ENCODE assay signal across 1 cellular context in the genomic region with DNA sequence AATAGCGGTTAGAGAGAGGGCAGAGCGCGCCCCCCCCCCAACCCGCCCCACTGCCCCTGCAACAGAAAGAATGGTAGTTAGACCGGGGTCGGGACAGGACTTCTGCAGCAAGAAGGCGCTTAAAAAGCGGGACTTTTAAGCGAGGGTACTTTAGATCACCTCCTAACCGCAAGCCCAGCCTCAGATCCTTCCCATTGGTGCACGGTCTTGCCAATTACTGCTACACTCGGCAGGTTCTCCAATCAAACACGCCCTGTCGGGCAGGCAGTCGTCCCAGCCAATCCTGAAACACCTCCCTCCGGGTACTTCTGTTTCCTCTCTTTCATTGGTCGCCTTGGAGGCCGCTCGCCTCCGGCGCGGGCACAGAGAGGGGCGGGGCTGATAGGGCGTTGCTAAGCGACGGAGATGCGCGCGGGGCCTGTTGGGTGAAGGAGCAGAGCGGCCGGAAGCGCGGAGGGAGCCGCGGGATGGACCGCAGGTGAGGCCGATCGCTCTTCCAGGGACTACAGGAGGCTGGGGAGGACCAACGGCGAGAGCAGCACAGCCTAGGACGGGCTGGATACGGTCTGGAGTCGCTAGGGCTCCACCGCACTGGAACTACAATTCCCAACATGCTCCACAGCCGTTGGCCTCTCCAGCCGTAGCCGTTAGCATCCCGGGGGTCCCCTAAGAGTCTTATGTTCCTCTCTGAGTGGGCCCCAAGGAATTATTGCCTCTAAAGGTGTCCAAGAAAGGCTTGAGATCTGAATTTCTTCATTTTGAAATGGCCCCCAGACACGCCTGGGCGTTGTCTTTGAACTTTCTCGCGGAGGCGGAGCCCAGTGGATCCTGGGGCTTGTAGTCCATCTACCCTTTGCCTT.
TF ChIP-seq lines count a peak whose summit lies in the region.

A gene (plus strand): TSS at position 428 of the 860 bp plus-strand sequence. CDS start 40 bp downstream, at position 468.

TF ChIP-seq in HepG2, 621 proteins besides CTCF, POLR2A, EP300 and RAD21 (continued from another document and continues in another):
- TF ChIP-seq PRPF4 (IDR thresholded peaks at IDR 0.05; ENCODE audit: low read depth, low read length, poor library complexity, severe bottlenecking) (no peak), CBX1 (IDR thresholded peaks at IDR 0.05; ENCODE audit: low read depth) (no peak), ADNP (CRISPR knock-in tag; IDR thresholded peaks at IDR 0.05) (no peak), MEIS1 (CRISPR knock-in tag; IDR thresholded peaks at IDR 0.05; ENCODE audit: borderline replicate concordance) (no peak), TGIF2 (CRISPR knock-in tag; IDR thresholded peaks at IDR 0.05) (no peak), NFE2 (CRISPR knock-in tag; IDR thresholded peaks at IDR 0.05) (no peak), ZMYM4 (CRISPR knock-in tag; IDR thresholded peaks at IDR 0.05) (no peak), ZNF547 (CRISPR knock-in tag; IDR thresholded peaks at IDR 0.05) (no peak), YEATS4 (CRISPR knock-in tag; IDR thresholded peaks at IDR 0.05; ENCODE audit: borderline replicate concordance) (0 out of 2 replicates have a peak, but pooled peaks have one; percentile 3), ZNF432 (CRISPR knock-in tag; IDR thresholded peaks at IDR 0.05; ENCODE audit: borderline replicate concordance) (no peak), TEAD2 (CRISPR knock-in tag; IDR thresholded peaks at IDR 0.05) (no peak), ZFP36L1 (CRISPR knock-in tag; IDR thresholded peaks at IDR 0.05) (no peak), ATAD3A (CRISPR knock-in tag; IDR thresholded peaks at IDR 0.05) (no peak), NR2F6 (IDR thresholded peaks at IDR 0.05) (no peak), NR2F6 (CRISPR knock-in tag; IDR thresholded peaks at IDR 0.05) (no peak), FIP1L1 (IDR thresholded peaks at IDR 0.05; ENCODE audit: borderline replicate concordance, insufficient read depth, low read depth, low read length) (0 out of 2 replicates have a peak, but pooled peaks have one; percentile 51), MTF2 (CRISPR knock-in tag; IDR thresholded peaks at IDR 0.05; ENCODE audit: borderline replicate concordance) (no peak), MED1 (CRISPR knock-in tag; IDR thresholded peaks at IDR 0.05) (peak; percentile 58), KMT2B (CRISPR knock-in tag; IDR thresholded peaks at IDR 0.05) (no peak), HMG20A (CRISPR knock-in tag; IDR thresholded peaks at IDR 0.05; ENCODE audit: borderline replicate concordance) (no peak)
- TF ChIP-seq, protein P1, sequence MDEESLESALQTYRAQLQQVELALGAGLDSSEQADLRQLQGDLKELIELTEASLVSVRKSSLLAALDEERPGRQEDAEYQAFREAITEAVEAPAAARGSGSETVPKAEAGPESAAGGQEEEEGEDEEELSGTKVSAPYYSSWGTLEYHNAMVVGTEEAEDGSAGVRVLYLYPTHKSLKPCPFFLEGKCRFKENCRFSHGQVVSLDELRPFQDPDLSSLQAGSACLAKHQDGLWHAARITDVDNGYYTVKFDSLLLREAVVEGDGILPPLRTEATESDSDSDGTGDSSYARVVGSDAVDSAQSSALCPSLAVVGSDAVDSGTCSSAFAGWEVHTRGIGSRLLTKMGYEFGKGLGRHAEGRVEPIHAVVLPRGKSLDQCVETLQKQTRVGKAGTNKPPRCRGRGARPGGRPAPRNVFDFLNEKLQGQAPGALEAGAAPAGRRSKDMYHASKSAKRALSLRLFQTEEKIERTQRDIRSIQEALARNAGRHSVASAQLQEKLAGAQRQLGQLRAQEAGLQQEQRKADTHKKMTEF (CRISPR knock-in tag; IDR thresholded peaks at IDR 0.05), result peak; percentile 55; the same call in 1 of the 2 replicates
- TF ChIP-seq, protein P2, sequence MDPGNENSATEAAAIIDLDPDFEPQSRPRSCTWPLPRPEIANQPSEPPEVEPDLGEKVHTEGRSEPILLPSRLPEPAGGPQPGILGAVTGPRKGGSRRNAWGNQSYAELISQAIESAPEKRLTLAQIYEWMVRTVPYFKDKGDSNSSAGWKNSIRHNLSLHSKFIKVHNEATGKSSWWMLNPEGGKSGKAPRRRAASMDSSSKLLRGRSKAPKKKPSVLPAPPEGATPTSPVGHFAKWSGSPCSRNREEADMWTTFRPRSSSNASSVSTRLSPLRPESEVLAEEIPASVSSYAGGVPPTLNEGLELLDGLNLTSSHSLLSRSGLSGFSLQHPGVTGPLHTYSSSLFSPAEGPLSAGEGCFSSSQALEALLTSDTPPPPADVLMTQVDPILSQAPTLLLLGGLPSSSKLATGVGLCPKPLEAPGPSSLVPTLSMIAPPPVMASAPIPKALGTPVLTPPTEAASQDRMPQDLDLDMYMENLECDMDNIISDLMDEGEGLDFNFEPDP (CRISPR knock-in tag; conservative IDR thresholded peaks at IDR 0.05), result no peak
- TF ChIP-seq, protein P3, sequence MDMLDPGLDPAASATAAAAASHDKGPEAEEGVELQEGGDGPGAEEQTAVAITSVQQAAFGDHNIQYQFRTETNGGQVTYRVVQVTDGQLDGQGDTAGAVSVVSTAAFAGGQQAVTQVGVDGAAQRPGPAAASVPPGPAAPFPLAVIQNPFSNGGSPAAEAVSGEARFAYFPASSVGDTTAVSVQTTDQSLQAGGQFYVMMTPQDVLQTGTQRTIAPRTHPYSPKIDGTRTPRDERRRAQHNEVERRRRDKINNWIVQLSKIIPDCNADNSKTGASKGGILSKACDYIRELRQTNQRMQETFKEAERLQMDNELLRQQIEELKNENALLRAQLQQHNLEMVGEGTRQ (IDR thresholded peaks at IDR 0.05; ENCODE audit: low read depth, low read length), result no peak
- TF ChIP-seq, protein P3 (CRISPR knock-in tag; IDR thresholded peaks at IDR 0.05; ENCODE audit: borderline replicate concordance), result no peak
- TF ChIP-seq, protein P4, sequence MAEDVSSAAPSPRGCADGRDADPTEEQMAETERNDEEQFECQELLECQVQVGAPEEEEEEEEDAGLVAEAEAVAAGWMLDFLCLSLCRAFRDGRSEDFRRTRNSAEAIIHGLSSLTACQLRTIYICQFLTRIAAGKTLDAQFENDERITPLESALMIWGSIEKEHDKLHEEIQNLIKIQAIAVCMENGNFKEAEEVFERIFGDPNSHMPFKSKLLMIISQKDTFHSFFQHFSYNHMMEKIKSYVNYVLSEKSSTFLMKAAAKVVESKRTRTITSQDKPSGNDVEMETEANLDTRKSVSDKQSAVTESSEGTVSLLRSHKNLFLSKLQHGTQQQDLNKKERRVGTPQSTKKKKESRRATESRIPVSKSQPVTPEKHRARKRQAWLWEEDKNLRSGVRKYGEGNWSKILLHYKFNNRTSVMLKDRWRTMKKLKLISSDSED (CRISPR knock-in tag; IDR thresholded peaks at IDR 0.05), result no peak
- TF ChIP-seq, protein P5, sequence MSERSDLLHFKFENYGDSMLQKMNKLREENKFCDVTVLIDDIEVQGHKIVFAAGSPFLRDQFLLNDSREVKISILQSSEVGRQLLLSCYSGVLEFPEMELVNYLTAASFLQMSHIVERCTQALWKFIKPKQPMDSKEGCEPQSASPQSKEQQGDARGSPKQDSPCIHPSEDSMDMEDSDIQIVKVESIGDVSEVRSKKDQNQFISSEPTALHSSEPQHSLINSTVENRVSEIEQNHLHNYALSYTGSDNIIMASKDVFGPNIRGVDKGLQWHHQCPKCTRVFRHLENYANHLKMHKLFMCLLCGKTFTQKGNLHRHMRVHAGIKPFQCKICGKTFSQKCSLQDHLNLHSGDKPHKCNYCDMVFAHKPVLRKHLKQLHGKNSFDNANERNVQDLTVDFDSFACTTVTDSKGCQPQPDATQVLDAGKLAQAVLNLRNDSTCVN (CRISPR knock-in tag; IDR thresholded peaks at IDR 0.05; ENCODE audit: borderline replicate concordance), result peak; percentile 54; the same call in 1 of the 2 replicates
- TF ChIP-seq, protein P6, sequence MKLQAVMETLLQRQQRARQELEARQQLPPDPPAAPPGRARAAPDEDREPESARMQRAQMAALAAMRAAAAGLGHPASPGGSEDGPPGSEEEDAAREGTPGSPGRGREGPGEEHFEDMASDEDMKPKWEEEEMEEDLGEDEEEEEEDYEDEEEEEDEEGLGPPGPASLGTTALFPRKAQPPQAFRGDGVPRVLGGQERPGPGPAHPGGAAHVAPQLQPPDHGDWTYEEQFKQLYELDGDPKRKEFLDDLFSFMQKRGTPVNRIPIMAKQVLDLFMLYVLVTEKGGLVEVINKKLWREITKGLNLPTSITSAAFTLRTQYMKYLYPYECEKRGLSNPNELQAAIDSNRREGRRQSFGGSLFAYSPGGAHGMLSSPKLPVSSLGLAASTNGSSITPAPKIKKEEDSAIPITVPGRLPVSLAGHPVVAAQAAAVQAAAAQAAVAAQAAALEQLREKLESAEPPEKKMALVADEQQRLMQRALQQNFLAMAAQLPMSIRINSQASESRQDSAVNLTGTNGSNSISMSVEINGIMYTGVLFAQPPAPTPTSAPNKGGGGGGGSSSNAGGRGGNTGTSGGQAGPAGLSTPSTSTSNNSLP (IDR thresholded peaks at IDR 0.05; ENCODE audit: low read depth, low read length), result no peak
- TF ChIP-seq, protein P7, sequence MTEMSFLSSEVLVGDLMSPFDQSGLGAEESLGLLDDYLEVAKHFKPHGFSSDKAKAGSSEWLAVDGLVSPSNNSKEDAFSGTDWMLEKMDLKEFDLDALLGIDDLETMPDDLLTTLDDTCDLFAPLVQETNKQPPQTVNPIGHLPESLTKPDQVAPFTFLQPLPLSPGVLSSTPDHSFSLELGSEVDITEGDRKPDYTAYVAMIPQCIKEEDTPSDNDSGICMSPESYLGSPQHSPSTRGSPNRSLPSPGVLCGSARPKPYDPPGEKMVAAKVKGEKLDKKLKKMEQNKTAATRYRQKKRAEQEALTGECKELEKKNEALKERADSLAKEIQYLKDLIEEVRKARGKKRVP (CRISPR knock-in tag; IDR thresholded peaks at IDR 0.05), result no peak
- TF ChIP-seq, protein P8, sequence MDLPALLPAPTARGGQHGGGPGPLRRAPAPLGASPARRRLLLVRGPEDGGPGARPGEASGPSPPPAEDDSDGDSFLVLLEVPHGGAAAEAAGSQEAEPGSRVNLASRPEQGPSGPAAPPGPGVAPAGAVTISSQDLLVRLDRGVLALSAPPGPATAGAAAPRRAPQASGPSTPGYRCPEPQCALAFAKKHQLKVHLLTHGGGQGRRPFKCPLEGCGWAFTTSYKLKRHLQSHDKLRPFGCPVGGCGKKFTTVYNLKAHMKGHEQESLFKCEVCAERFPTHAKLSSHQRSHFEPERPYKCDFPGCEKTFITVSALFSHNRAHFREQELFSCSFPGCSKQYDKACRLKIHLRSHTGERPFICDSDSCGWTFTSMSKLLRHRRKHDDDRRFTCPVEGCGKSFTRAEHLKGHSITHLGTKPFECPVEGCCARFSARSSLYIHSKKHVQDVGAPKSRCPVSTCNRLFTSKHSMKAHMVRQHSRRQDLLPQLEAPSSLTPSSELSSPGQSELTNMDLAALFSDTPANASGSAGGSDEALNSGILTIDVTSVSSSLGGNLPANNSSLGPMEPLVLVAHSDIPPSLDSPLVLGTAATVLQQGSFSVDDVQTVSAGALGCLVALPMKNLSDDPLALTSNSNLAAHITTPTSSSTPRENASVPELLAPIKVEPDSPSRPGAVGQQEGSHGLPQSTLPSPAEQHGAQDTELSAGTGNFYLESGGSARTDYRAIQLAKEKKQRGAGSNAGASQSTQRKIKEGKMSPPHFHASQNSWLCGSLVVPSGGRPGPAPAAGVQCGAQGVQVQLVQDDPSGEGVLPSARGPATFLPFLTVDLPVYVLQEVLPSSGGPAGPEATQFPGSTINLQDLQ (CRISPR knock-in tag; IDR thresholded peaks at IDR 0.05), result no peak
- TF ChIP-seq, protein P9, sequence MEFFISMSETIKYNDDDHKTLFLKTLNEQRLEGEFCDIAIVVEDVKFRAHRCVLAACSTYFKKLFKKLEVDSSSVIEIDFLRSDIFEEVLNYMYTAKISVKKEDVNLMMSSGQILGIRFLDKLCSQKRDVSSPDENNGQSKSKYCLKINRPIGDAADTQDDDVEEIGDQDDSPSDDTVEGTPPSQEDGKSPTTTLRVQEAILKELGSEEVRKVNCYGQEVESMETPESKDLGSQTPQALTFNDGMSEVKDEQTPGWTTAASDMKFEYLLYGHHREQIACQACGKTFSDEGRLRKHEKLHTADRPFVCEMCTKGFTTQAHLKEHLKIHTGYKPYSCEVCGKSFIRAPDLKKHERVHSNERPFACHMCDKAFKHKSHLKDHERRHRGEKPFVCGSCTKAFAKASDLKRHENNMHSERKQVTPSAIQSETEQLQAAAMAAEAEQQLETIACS (CRISPR knock-in tag; IDR thresholded peaks at IDR 0.05), result peak; percentile 62
- TF ChIP-seq, protein P10, sequence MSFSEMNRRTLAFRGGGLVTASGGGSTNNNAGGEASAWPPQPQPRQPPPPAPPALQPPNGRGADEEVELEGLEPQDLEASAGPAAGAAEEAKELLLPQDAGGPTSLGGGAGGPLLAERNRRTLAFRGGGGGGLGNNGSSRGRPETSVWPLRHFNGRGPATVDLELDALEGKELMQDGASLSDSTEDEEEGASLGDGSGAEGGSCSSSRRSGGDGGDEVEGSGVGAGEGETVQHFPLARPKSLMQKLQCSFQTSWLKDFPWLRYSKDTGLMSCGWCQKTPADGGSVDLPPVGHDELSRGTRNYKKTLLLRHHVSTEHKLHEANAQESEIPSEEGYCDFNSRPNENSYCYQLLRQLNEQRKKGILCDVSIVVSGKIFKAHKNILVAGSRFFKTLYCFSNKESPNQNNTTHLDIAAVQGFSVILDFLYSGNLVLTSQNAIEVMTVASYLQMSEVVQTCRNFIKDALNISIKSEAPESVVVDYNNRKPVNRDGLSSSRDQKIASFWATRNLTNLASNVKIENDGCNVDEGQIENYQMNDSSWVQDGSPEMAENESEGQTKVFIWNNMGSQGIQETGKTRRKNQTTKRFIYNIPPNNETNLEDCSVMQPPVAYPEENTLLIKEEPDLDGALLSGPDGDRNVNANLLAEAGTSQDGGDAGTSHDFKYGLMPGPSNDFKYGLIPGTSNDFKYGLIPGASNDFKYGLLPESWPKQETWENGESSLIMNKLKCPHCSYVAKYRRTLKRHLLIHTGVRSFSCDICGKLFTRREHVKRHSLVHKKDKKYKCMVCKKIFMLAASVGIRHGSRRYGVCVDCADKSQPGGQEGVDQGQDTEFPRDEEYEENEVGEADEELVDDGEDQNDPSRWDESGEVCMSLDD (CRISPR knock-in tag; IDR thresholded peaks at IDR 0.05; ENCODE audit: borderline replicate concordance), result no peak
- TF ChIP-seq, protein P11, sequence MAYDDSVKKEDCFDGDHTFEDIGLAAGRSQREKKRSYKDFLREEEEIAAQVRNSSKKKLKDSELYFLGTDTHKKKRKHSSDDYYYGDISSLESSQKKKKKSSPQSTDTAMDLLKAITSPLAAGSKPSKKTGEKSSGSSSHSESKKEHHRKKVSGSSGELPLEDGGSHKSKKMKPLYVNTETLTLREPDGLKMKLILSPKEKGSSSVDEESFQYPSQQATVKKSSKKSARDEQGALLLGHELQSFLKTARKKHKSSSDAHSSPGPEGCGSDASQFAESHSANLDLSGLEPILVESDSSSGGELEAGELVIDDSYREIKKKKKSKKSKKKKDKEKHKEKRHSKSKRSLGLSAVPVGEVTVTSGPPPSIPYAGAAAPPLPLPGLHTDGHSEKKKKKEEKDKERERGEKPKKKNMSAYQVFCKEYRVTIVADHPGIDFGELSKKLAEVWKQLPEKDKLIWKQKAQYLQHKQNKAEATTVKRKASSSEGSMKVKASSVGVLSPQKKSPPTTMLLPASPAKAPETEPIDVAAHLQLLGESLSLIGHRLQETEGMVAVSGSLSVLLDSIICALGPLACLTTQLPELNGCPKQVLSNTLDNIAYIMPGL (CRISPR knock-in tag; IDR thresholded peaks at IDR 0.05; ENCODE audit: borderline replicate concordance in 1 of 2, low read depth in 1 of 2), result peak in 1 of 2 experiments; percentile 63; a peak in 1 of 4 replicates
